Comparison of ENCODE assay signal across 1 cellular context in genomic region chr11:122755941-122756340, GRCh38.
TF ChIP-seq lines count a peak whose summit lies in the region.

No MANE protein-coding gene starts in this region.

TF ChIP-seq in liver, 16 proteins besides CTCF, POLR2A, EP300 and RAD21 (continued from another document):
- TF ChIP-seq REST (IDR thresholded peaks at IDR 0.05), result no peak
